ENCODE assay signal across 27 cellular contexts in the genomic region with DNA sequence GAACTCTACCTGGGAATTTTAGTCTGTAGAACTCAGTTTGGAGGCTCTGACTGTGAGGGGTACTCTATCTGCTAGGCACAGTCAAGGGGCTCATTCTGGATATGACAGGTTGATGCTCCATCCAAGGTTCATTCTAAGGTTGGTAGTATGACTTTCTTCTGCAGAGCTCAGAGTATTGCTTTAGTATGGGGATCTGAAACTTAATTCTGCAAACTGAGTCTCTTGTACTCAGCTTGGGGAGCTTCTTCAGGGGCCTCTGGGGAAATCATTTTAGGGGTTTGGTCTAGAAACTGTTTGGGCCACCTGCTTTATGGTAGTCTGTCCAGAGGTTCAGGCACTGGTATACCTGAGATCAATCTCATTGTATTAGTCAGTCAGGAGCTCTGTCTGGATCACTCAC.
"Had no signal": no experiment of that assay in that cellular context is flagged by ENCODE, and none has a peak within 500 bp of the region (broad histone marks: within the 10 kb centered on the region; RNA-seq: fewer than 3 reads in every experiment).

No MANE protein-coding gene starts in this region.

- H3K4me3 Mint-ChIP-seq: activated B cell treated with CpG ODN at 0.5 μM for 24 hours; activated naive CD4-positive, alpha-beta T cell treated with anti-CD3 and anti-CD28 coated beads for 36 hours; activated naive CD8-positive, alpha-beta T cell treated with anti-CD3 and anti-CD28 coated beads, Interleukin-2, amount 10 ng/mL, durations not matched to agents 7 days and 5 days; endodermal cell; natural killer cell had no signal

- H3K4me3 ChIP-seq: coronary artery, esophagus squamous epithelium, gastroesophageal sphincter, sigmoid colon, smooth muscle cell, thoracic aorta, upper lobe of left lung had no signal

- H3K27ac ChIP-seq: coronary artery, esophagus squamous epithelium, gastroesophageal sphincter, sigmoid colon, thoracic aorta, upper lobe of left lung had no signal

- H3K4me1 Mint-ChIP-seq: activated B cell treated with CpG ODN at 0.5 μM for 24 hours; activated naive CD8-positive, alpha-beta T cell treated with anti-CD3 and anti-CD28 coated beads, Interleukin-2, amount 10 ng/mL, durations not matched to agents 7 days and 5 days; natural killer cell had no signal

- DNase-seq: activated B cell treated with CpG ODN at 0.5 μM for 24 hours; activated CD4-positive, alpha-beta T cell treated with anti-CD3 and anti-CD28 coated beads for 4 hours; activated CD4-positive, alpha-beta T cell treated with anti-CD3 and anti-CD28 coated beads, Interleukin-2, amount 50 U/mL, for 48 hours; activated naive CD4-positive, alpha-beta T cell treated with anti-CD3 and anti-CD28 coated beads for 36 hours; activated naive CD8-positive, alpha-beta T cell treated with anti-CD3 and anti-CD28 coated beads, Interleukin-2, amount 10 ng/mL, durations not matched to agents 7 days and 5 days; activated T-cell treated with anti-CD3 and anti-CD28 coated beads, Interleukin-2, amount 50 U/mL, for 48 hours; amygdala; cerebellar nuclear complex; endodermal cell; esophagus squamous epithelium; head of caudate nucleus; hypothalamus; left ventricle myocardium superior; mammary epithelial cell; midbrain; natural killer cell; sigmoid colon; stimulated activated CD4-positive, alpha-beta T cell treated with anti-CD3 and anti-CD28 coated beads, Interleukin-15, amount 100 ng/mL, for 24 hours; stimulated activated CD4-positive, alpha-beta T cell treated with anti-CD3 and anti-CD28 coated beads, Interleukin-2, amount 100 ng/mL, for 48 hours; stimulated activated CD8-positive, alpha-beta memory T cell treated with anti-CD3 and anti-CD28 coated beads, Interleukin-4, amount 100 ng/mL, for 48 hours; stimulated activated naive CD4-positive, alpha-beta T cell treated with Interleukin-2 at 50 U/mL for 16 hours; T1000; upper lobe of left lung had no signal

- H3K27me3 Mint-ChIP-seq: activated B cell treated with CpG ODN at 0.5 μM for 24 hours; activated naive CD8-positive, alpha-beta T cell treated with anti-CD3 and anti-CD28 coated beads, Interleukin-2, amount 10 ng/mL, durations not matched to agents 7 days and 5 days had no signal

- H3K9me3 Mint-ChIP-seq: activated B cell treated with CpG ODN at 0.5 μM for 24 hours; activated naive CD4-positive, alpha-beta T cell treated with anti-CD3 and anti-CD28 coated beads for 36 hours; activated naive CD8-positive, alpha-beta T cell treated with anti-CD3 and anti-CD28 coated beads, Interleukin-2, amount 10 ng/mL, durations not matched to agents 7 days and 5 days; natural killer cell had no signal

- H3K27me3 ChIP-seq: esophagus squamous epithelium, gastroesophageal sphincter, sigmoid colon, upper lobe of left lung had no signal

- H3K36me3 ChIP-seq: esophagus squamous epithelium, gastroesophageal sphincter, sigmoid colon, thoracic aorta, upper lobe of left lung had no signal

- H3K9me3 ChIP-seq: esophagus squamous epithelium, gastroesophageal sphincter, sigmoid colon, thoracic aorta, upper lobe of left lung had no signal

- H3K36me3 Mint-ChIP-seq: activated naive CD8-positive, alpha-beta T cell treated with anti-CD3 and anti-CD28 coated beads, Interleukin-2, amount 10 ng/mL, durations not matched to agents 7 days and 5 days; natural killer cell had no signal

- H3K4me1 ChIP-seq: esophagus squamous epithelium, gastroesophageal sphincter, sigmoid colon, upper lobe of left lung had no signal

- H3K27ac Mint-ChIP-seq: activated B cell treated with CpG ODN at 0.5 μM for 24 hours; activated naive CD4-positive, alpha-beta T cell treated with anti-CD3 and anti-CD28 coated beads for 36 hours; activated naive CD8-positive, alpha-beta T cell treated with anti-CD3 and anti-CD28 coated beads, Interleukin-2, amount 10 ng/mL, durations not matched to agents 7 days and 5 days; endodermal cell; natural killer cell had no signal

- ATAC-seq: gastroesophageal sphincter, left ventricle myocardium superior, natural killer cell had no signal
